ENCODE assay signal across 17 cellular contexts in the genomic region with DNA sequence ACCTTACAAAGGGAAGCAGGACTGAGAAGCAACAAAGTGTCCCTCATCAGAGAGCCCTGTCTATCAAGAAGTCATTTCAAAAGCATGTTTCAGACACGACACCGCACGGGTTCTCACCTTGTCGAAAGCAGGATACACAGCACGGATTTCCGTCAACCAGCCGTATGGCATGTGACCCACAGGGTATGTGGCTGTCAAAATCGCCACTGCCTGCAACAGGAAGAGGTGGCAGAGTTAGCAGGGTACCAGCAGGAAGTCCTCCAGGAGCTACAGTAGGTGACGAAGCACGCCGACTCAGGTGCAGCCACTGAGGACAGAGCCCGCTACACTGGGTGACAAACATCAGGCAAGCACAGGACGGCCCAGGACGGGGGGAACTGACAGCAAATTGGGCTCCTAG.
DNase-seq lines count a peak whose midpoint lies in the region; ATAC-seq and TF ChIP-seq lines count a peak whose summit lies in the region.
"Had no signal": no experiment of that assay in that cellular context is flagged by ENCODE, and none has a peak within 500 bp of the region (broad histone marks: within the 10 kb centered on the region; RNA-seq: fewer than 3 reads in every experiment).

No MANE protein-coding gene starts in this region.

- no peak for TF ChIP-seq POLR2A in vagina (IDR thresholded peaks at IDR 0.05)

- H3K4me3 Mint-ChIP-seq in activated CD8-positive, alpha-beta T cell treated with anti-CD3 and anti-CD28 coated beads for 36 hours = no peak overlapping the region
- peak overlapping the region; percentile 37 for H3K4me3 Mint-ChIP-seq in endothelial cell (ENCODE audit: unreplicated experiment)
- H3K4me3 Mint-ChIP-seq: mesothelial cell of epicardium had no signal

- no peaks in the 10 kb centered on the region for H3K36me3 ChIP-seq in vagina

- CTCF ChIA-PET in activated CD8-positive, alpha-beta T cell treated with anti-CD3 and anti-CD28 coated beads for 36 hours (lab: Charles Lee) = interaction anchor here (1.1 to 3.4 kb wide), 2 partner anchors 18 to 251 kb away, joined by 3 to 17 read pairs; no protein-coding TSS in a partner anchor

- H3K27ac Mint-ChIP-seq in activated CD8-positive, alpha-beta T cell treated with anti-CD3 and anti-CD28 coated beads for 36 hours = no peak overlapping the region
- no peak overlapping the region for H3K27ac Mint-ChIP-seq in endothelial cell (ENCODE audit: unreplicated experiment)
- H3K27ac Mint-ChIP-seq: mesothelial cell of epicardium had no signal

- no peaks in the 10 kb centered on the region for H3K9me3 Mint-ChIP-seq in activated CD8-positive, alpha-beta T cell treated with anti-CD3 and anti-CD28 coated beads for 36 hours
- no peaks in the 10 kb centered on the region for H3K9me3 Mint-ChIP-seq in endothelial cell (ENCODE audit: unreplicated experiment)
- H3K9me3 Mint-ChIP-seq: mesothelial cell of epicardium had no signal

- intact Hi-C loops in activated CD8-positive, alpha-beta T cell treated with anti-CD3 and anti-CD28 coated beads for 36 hours (cut with micrococcal nuclease) = no loop called here
- intact Hi-C loops in vagina (cut with DNase I) = no loop called here

- no peak overlapping the region for H3K27ac ChIP-seq in vagina
- H3K27ac ChIP-seq: thyroid gland had no signal

- POLR2A ChIA-PET in activated CD8-positive, alpha-beta T cell treated with anti-CD3 and anti-CD28 coated beads for 36 hours (lab: Charles Lee) = interaction anchor here (1.1 to 1.2 kb wide), 2 partner anchors 17 to 19 kb away, joined by 3 read pairs; no protein-coding TSS in a partner anchor

- H3K4me3 ChIP-seq in vagina = no peak overlapping the region
- H3K4me3 ChIP-seq: ascending aorta, thyroid gland had no signal

- peaks cover 35% of the 10 kb centered on the region for H3K4me1 Mint-ChIP-seq in activated CD8-positive, alpha-beta T cell treated with anti-CD3 and anti-CD28 coated beads for 36 hours (ENCODE audit: low read depth)
- H3K4me1 Mint-ChIP-seq in endothelial cell (ENCODE audit: unreplicated experiment) = peaks cover 3% of the 10 kb centered on the region
- H3K4me1 Mint-ChIP-seq: mesothelial cell of epicardium had no signal

- H3K9me3 ChIP-seq in vagina = no peaks in the 10 kb centered on the region
- H3K9me3 ChIP-seq: ascending aorta, thyroid gland had no signal

- no peaks in the 10 kb centered on the region for H3K27me3 ChIP-seq in vagina
- H3K27me3 ChIP-seq: ascending aorta, thyroid gland had no signal

- peak; percentile 28 for DNase-seq in activated T-cell treated with anti-CD3 and anti-CD28 coated beads, Interleukin-2, amount 50 U/mL, for 1 hour
- DNase-seq in activated T-cell treated with anti-CD3 and anti-CD28 coated beads for 4 hours (no peak), endothelial cell (ENCODE audit: low spot score) (no peak), SK-N-DZ (ENCODE audit: low spot score) (no peak), vagina (ENCODE audit: extremely low spot score in 2 of 2) (no peak)
- DNase-seq in activated CD8-positive, alpha-beta T cell treated with anti-CD3 and anti-CD28 coated beads for 36 hours = peak; percentile 53
- DNase-seq in stimulated activated CD8-positive, alpha-beta memory T cell treated with anti-CD3 and anti-CD28 coated beads, Interleukin-4, amount 100 ng/mL, for 48 hours = peak; percentile 36
- DNase-seq: cortex of kidney, erythroblast, glutamatergic neuron, islet precursor cell, NCI-H1436, NCI-H226, thyroid gland had no signal

- H3K27me3 Mint-ChIP-seq in activated CD8-positive, alpha-beta T cell treated with anti-CD3 and anti-CD28 coated beads for 36 hours = no peaks in the 10 kb centered on the region
- peaks cover 5% of the 10 kb centered on the region for H3K27me3 Mint-ChIP-seq in endothelial cell (ENCODE audit: unreplicated experiment)

- no peaks in the 10 kb centered on the region for H3K4me1 ChIP-seq in vagina
- H3K4me1 ChIP-seq: thyroid gland had no signal

- peak; percentile 81 for ATAC-seq in activated CD8-positive, alpha-beta T cell treated with anti-CD3 and anti-CD28 coated beads for 36 hours
- no peak for ATAC-seq in HG03095 (IDR thresholded peaks at IDR 0.05; ENCODE audit: unreplicated experiment)

- no peak for TF ChIP-seq CTCF in activated CD8-positive, alpha-beta T cell treated with anti-CD3 and anti-CD28 coated beads for 36 hours (IDR thresholded peaks at IDR 0.05)
- TF ChIP-seq CTCF in endothelial cell (IDR thresholded peaks at IDR 0.05; ENCODE audit: unreplicated experiment) = no peak
- no peak for TF ChIP-seq CTCF in vagina (IDR thresholded peaks at IDR 0.05)

- peaks cover 29% of the 10 kb centered on the region for H3K36me3 Mint-ChIP-seq in activated CD8-positive, alpha-beta T cell treated with anti-CD3 and anti-CD28 coated beads for 36 hours (ENCODE audit: low read depth)
- H3K36me3 Mint-ChIP-seq in endothelial cell (ENCODE audit: low read depth, unreplicated experiment) = peaks cover 35% of the 10 kb centered on the region

Comparison
In these comparisons a context has a peak if more than half of its experiments do, and no peak if none do; other contexts are left out.
1. DNase-seq: peak in activated T-cell treated with anti-CD3 and anti-CD28 coated beads, Interleukin-2, amount 50 U/mL, for 1 hour (single experiment), activated CD8-positive, alpha-beta T cell treated with anti-CD3 and anti-CD28 coated beads for 36 hours (single experiment) and stimulated activated CD8-positive, alpha-beta memory T cell treated with anti-CD3 and anti-CD28 coated beads, Interleukin-4, amount 100 ng/mL, for 48 hours (single experiment); none in activated T-cell treated with anti-CD3 and anti-CD28 coated beads for 4 hours (single experiment), endothelial cell (single experiment), SK-N-DZ (single experiment) and vagina (0 of 2).